18 cellular contexts compared by ENCODE assay signal in the genomic region with DNA sequence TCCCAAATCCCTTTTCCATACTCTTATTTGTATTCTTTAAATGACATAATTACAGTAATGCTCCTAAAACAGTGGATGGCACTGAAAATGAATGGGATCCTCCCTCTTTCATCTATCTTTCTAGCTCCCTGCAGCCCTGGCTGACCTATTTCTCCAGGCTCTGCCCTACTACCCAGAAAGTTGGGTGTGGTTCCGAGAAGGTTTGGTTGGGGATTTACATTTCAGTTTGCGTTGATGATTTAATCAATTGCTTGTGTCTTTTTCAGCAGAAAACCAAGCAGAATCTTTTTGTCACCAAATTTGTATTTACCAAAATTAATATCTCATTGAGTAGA. TPM values are rescaled to one million over a fixed set of nuclear protein-coding genes. Genes with fewer than 3 reads are reported as not detected.
DNase-seq lines count a peak whose midpoint lies in the region; ATAC-seq and TF ChIP-seq lines count a peak whose summit lies in the region.
"Had no signal": no experiment of that assay in that cellular context is flagged by ENCODE, and none has a peak within 500 bp of the region (broad histone marks: within the 10 kb centered on the region; RNA-seq: fewer than 3 reads in every experiment).

No MANE protein-coding gene starts in this region.

- H3K27ac ChIP-seq in cardiac muscle cell (peak overlapping the region; percentile 36), psoas muscle (peak overlapping the region; percentile 81), colonic mucosa (no peak overlapping the region)
- H3K27ac ChIP-seq: right lobe of liver, upper lobe of right lung had no signal

- H3K27ac Mint-ChIP-seq in IgD-negative memory B cell = peak overlapping the region in 2 of 3 donors; percentile 0 to 72
- peak overlapping the region; percentile 12 for H3K27ac Mint-ChIP-seq in activated CD8-positive, alpha-beta T cell treated with anti-CD3 and anti-CD28 coated beads for 36 hours

- TF ChIP-seq CTCF in cardiac muscle cell (IDR thresholded peaks at IDR 0.05; ENCODE audit: low read depth, low read length) = no peak
- TF ChIP-seq CTCF in activated CD8-positive, alpha-beta T cell treated with anti-CD3 and anti-CD28 coated beads for 36 hours (IDR thresholded peaks at IDR 0.05) = no peak
- no peak for TF ChIP-seq CTCF in psoas muscle (IDR thresholded peaks at IDR 0.05)
- no peak for TF ChIP-seq CTCF in colonic mucosa (IDR thresholded peaks at IDR 0.05)

- H3K36me3 ChIP-seq in cardiac muscle cell (no peaks in the 10 kb centered on the region), psoas muscle (ENCODE audit: insufficient read depth in 1 of 2, low read depth in 1 of 2) (no peaks in the 10 kb centered on the region), colonic mucosa (no peaks in the 10 kb centered on the region)
- H3K36me3 ChIP-seq: Peyer's patch, right lobe of liver, upper lobe of right lung had no signal

- POLR2A ChIA-PET in activated CD8-positive, alpha-beta T cell treated with anti-CD3 and anti-CD28 coated beads for 36 hours (lab: Charles Lee) = no interaction called here

- DNase-seq in cardiac muscle cell (ENCODE audit: low read depth in 1 of 2, low spot score in 1 of 2) (no peak), Right ventricle myocardium inferior (ENCODE audit: missing footprints) (no peak), psoas muscle (no peak), OCI-M2 (lab: John Stamatoyannopoulos, UW; ENCODE audit: unreplicated experiment) (no peak), colonic mucosa (no peak), superior temporal gyrus (ENCODE audit: extremely low spot score) (no peak)
- DNase-seq in activated CD8-positive, alpha-beta T cell treated with anti-CD3 and anti-CD28 coated beads for 36 hours = peak; percentile 21
- DNase-seq: effector CD8-positive, alpha-beta T cell; foreskin fibroblast; NCI-H1694 treated with DMSO at 0.1 percent for 48 hours; NCI-H510A; right lobe of liver; stimulated activated CD4-positive, alpha-beta T cell treated with anti-CD3 and anti-CD28 coated beads, Interleukin-2, amount 100 ng/mL, for 24 hours; stimulated activated CD8-positive, alpha-beta memory T cell treated with anti-CD3 and anti-CD28 coated beads, Interleukin-4, amount 100 ng/mL, for 48 hours; upper lobe of right lung had no signal

- H3K27me3 ChIP-seq in cardiac muscle cell (no peaks in the 10 kb centered on the region), psoas muscle (ENCODE audit: insufficient read depth in 3 of 3, low read length in 2 of 3) (no peaks in the 10 kb centered on the region), colonic mucosa (no peaks in the 10 kb centered on the region)
- H3K27me3 ChIP-seq: Peyer's patch, right lobe of liver, upper lobe of right lung had no signal

- intact Hi-C loops in Right ventricle myocardium inferior (cut with DNase I) = no loop called here
- intact Hi-C loops in activated CD8-positive, alpha-beta T cell treated with anti-CD3 and anti-CD28 coated beads for 36 hours (cut with micrococcal nuclease) = no loop called here
- intact Hi-C loops in psoas muscle (cut with DNase I) = no loop called here
- intact Hi-C loops in colonic mucosa (cut with DNase I) = no loop called here

- no peaks in the 10 kb centered on the region for H3K36me3 Mint-ChIP-seq in IgD-negative memory B cell
- H3K36me3 Mint-ChIP-seq in activated CD8-positive, alpha-beta T cell treated with anti-CD3 and anti-CD28 coated beads for 36 hours (ENCODE audit: low read depth) = no peaks in the 10 kb centered on the region

- H3K4me1 ChIP-seq in cardiac muscle cell (ENCODE audit: low read depth) (peaks cover 25% of the 10 kb centered on the region), psoas muscle (peaks cover 22% of the 10 kb centered on the region), colonic mucosa (no peaks in the 10 kb centered on the region)
- H3K4me1 ChIP-seq: upper lobe of right lung had no signal

- H3K9ac ChIP-seq in colonic mucosa (ENCODE audit: low read depth in 2 of 2, low read length in 2 of 2) = no peak overlapping the region

- CTCF ChIA-PET in activated CD8-positive, alpha-beta T cell treated with anti-CD3 and anti-CD28 coated beads for 36 hours (lab: Charles Lee) = interaction anchor here (0.9 to 4.4 kb wide), 4 partner anchors 38 to 87 kb away, joined by 3 to 23 read pairs (median 4); no protein-coding TSS in a partner anchor

- no peaks in the 10 kb centered on the region for H3K9me3 ChIP-seq in cardiac muscle cell (ENCODE audit: low read depth)
- no peaks in the 10 kb centered on the region for H3K9me3 ChIP-seq in psoas muscle
- no peaks in the 10 kb centered on the region for H3K9me3 ChIP-seq in colonic mucosa
- H3K9me3 ChIP-seq: Peyer's patch, right lobe of liver, upper lobe of right lung had no signal

- H3K4me1 Mint-ChIP-seq in IgD-negative memory B cell = peaks cover 29 to 34% (median 30%) of the 10 kb centered on the region in 3 donors
- peaks cover 25% of the 10 kb centered on the region for H3K4me1 Mint-ChIP-seq in activated CD8-positive, alpha-beta T cell treated with anti-CD3 and anti-CD28 coated beads for 36 hours (ENCODE audit: low read depth)

- H3K4me3 ChIP-seq in cardiac muscle cell = no peak overlapping the region
- no peak overlapping the region for H3K4me3 ChIP-seq in psoas muscle
- no peak overlapping the region for H3K4me3 ChIP-seq in colonic mucosa
- H3K4me3 ChIP-seq: lung, Peyer's patch, right lobe of liver, upper lobe of right lung had no signal

- WGBS in psoas muscle, 3 donors = 26 to 58% (median 33%) methylated on average over 2 of the region's 2 CpGs

- no peaks in the 10 kb centered on the region for H3K9me3 Mint-ChIP-seq in IgD-negative memory B cell
- H3K9me3 Mint-ChIP-seq in activated CD8-positive, alpha-beta T cell treated with anti-CD3 and anti-CD28 coated beads for 36 hours = no peaks in the 10 kb centered on the region

- peak overlapping the region in 1 of 4 donors; percentile 89 for H3K4me3 Mint-ChIP-seq in IgD-negative memory B cell
- no peak overlapping the region for H3K4me3 Mint-ChIP-seq in activated CD8-positive, alpha-beta T cell treated with anti-CD3 and anti-CD28 coated beads for 36 hours

- no peaks in the 10 kb centered on the region for H3K27me3 Mint-ChIP-seq in IgD-negative memory B cell
- H3K27me3 Mint-ChIP-seq in activated CD8-positive, alpha-beta T cell treated with anti-CD3 and anti-CD28 coated beads for 36 hours = no peaks in the 10 kb centered on the region

- no peak for ATAC-seq in Right ventricle myocardium inferior
- ATAC-seq in activated CD8-positive, alpha-beta T cell treated with anti-CD3 and anti-CD28 coated beads for 36 hours = peak; percentile 30
- peak in 3 of 4 donors; percentile 27 to 43 (median 32) for ATAC-seq in psoas muscle
- ATAC-seq: upper lobe of right lung had no signal

RNA-seq across cellular contexts. Expression of gene SOS1, which starts 21.1 kb away (rescaled TPM):
- total RNA-seq in cardiac muscle cell = 18.7 and 31.6 TPM in 2 replicates
- 15.3 and 18.4 TPM in 2 replicates for polyA plus RNA-seq in cardiac muscle cell
- 23.8 TPM for total RNA-seq in Right ventricle myocardium inferior
- polyA plus RNA-seq in IgD-negative memory B cell = 13.7 TPM
- 10 to 100 TPM; 43.6 to 56.8 TPM for total RNA-seq in activated CD8-positive, alpha-beta T cell treated with anti-CD3 and anti-CD28 coated beads for 36 hours
- total RNA-seq in psoas muscle = 10 to 100 TPM; 25.4 to 35.7 (median 33.1) TPM
- polyA plus RNA-seq in psoas muscle = 10 to 100 TPM in 1 of 3 donors, 1 to 10 TPM in 2; 4.9 to 24.7 (median 8.0) TPM
- total RNA-seq in colonic mucosa = 10 to 100 TPM; 26.3 to 43.9 TPM
